ENCODE assay signal across 16 cellular contexts in genomic region chr20:51698252-51698651, GRCh38.
"Had no signal": no experiment of that assay in that cellular context is flagged by ENCODE, and none has a peak within 500 bp of the region (broad histone marks: within the 10 kb centered on the region; RNA-seq: fewer than 3 reads in every experiment).

No MANE protein-coding gene starts in this region.

- H3K36me3 Mint-ChIP-seq: stimulated activated naive B cell treated with anti-CD40 and anti-IgM and Interleukin-4, amounts not matched to agents 10 μg/mL and 1 μg/mL and 100 μg/mL, for 72 hours had no signal

- ATAC-seq: activated naive CD8-positive, alpha-beta T cell treated with anti-CD3 and anti-CD28 coated beads, Interleukin-2, amount 50 U/mL, for 24 hours; heart left ventricle; stimulated activated naive B cell treated with anti-CD40 and anti-IgM and Interleukin-4, amounts not matched to agents 10 μg/mL and 1 μg/mL and 100 μg/mL, for 72 hours had no signal

- H3K27me3 ChIP-seq: heart left ventricle, right atrium auricular region, tibial artery, vagina had no signal

- H3K9me3 ChIP-seq: heart left ventricle, neutrophil, right atrium auricular region, tibial artery, vagina had no signal

- H3K4me3 ChIP-seq: heart left ventricle, right atrium auricular region, skin epidermis, tibial artery, vagina had no signal

- DNase-seq: activated CD4-positive, CD25-positive, alpha-beta regulatory T cell treated with anti-CD3 and anti-CD28 coated beads, Interleukin-2, amount 50 U/mL, for 72 hours; activated naive CD4-positive, alpha-beta T cell treated with anti-CD3 and anti-CD28 coated beads for 36 hours; activated naive CD8-positive, alpha-beta T cell treated with anti-CD3 and anti-CD28 coated beads, Interleukin-2, amount 50 U/mL, for 24 hours; activated T-cell treated with anti-CD3 and anti-CD28 coated beads for 4 hours; aorta; heart left ventricle; midbrain; stimulated activated CD4-positive, alpha-beta T cell treated with anti-CD3 and anti-CD28 coated beads, Interleukin-15, amount 100 ng/mL, for 24 hours; stimulated activated CD4-positive, alpha-beta T cell treated with anti-CD3 and anti-CD28 coated beads, Interleukin-4, amount 100 ng/mL, for 1 hour; stimulated activated naive B cell treated with anti-CD40 and anti-IgM and Interleukin-4, amounts not matched to agents 10 μg/mL and 1 μg/mL and 100 μg/mL, for 72 hours; tibial artery had no signal

- H3K9me3 Mint-ChIP-seq: activated naive CD4-positive, alpha-beta T cell treated with anti-CD3 and anti-CD28 coated beads for 36 hours; activated naive CD8-positive, alpha-beta T cell treated with anti-CD3 and anti-CD28 coated beads, Interleukin-2, amount 50 U/mL, for 24 hours; stimulated activated naive B cell treated with anti-CD40 and anti-IgM and Interleukin-4, amounts not matched to agents 10 μg/mL and 1 μg/mL and 100 μg/mL, for 72 hours had no signal

- H3K27ac ChIP-seq: epithelial cell of prostate, heart left ventricle, neutrophil, right atrium auricular region, skin epidermis, tibial artery, vagina had no signal

- H3K36me3 ChIP-seq: neutrophil, vagina had no signal

- H3K4me3 Mint-ChIP-seq: activated naive CD4-positive, alpha-beta T cell treated with anti-CD3 and anti-CD28 coated beads for 36 hours; activated naive CD8-positive, alpha-beta T cell treated with anti-CD3 and anti-CD28 coated beads, Interleukin-2, amount 50 U/mL, for 24 hours; stimulated activated naive B cell treated with anti-CD40 and anti-IgM and Interleukin-4, amounts not matched to agents 10 μg/mL and 1 μg/mL and 100 μg/mL, for 72 hours had no signal

- H3K27ac Mint-ChIP-seq: activated naive CD4-positive, alpha-beta T cell treated with anti-CD3 and anti-CD28 coated beads for 36 hours; activated naive CD8-positive, alpha-beta T cell treated with anti-CD3 and anti-CD28 coated beads, Interleukin-2, amount 50 U/mL, for 24 hours; stimulated activated naive B cell treated with anti-CD40 and anti-IgM and Interleukin-4, amounts not matched to agents 10 μg/mL and 1 μg/mL and 100 μg/mL, for 72 hours had no signal
